1 cellular context compared by ENCODE assay signal in genomic region chr9:4826417-4827166, GRCh38.
TF ChIP-seq lines count a peak whose summit lies in the region.

No MANE protein-coding gene starts in this region.

TF ChIP-seq in endothelial cell of umbilical vein, 7 proteins besides CTCF, POLR2A, EP300 and RAD21:
- TF ChIP-seq, protein P1, sequence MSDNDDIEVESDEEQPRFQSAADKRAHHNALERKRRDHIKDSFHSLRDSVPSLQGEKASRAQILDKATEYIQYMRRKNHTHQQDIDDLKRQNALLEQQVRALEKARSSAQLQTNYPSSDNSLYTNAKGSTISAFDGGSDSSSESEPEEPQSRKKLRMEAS (IDR thresholded peaks at IDR 0.05; ENCODE audit: insufficient read depth, insufficient read length) = no peak
- TF ChIP-seq MYC (IDR thresholded peaks at IDR 0.05; ENCODE audit: low read depth, low read length) (no peak), GATA2 (IDR thresholded peaks at IDR 0.05; ENCODE audit: insufficient read depth, insufficient read length, low read depth, low read length) (no peak), JUN (IDR thresholded peaks at IDR 0.05; ENCODE audit: borderline replicate concordance, insufficient read depth, insufficient read length, low read depth) (no peak), POLR2AphosphoS5 (IDR thresholded peaks at IDR 0.05; ENCODE audit: insufficient read depth, low read depth, low read length) (no peak), EZH2 (IDR thresholded peaks at IDR 0.05; ENCODE audit: borderline replicate concordance, low read depth, low read length, severe bottlenecking) (no peak), FOS (IDR thresholded peaks at IDR 0.05; ENCODE audit: borderline replicate concordance, insufficient read depth, low read length) (no peak)
